In the genomic region with DNA sequence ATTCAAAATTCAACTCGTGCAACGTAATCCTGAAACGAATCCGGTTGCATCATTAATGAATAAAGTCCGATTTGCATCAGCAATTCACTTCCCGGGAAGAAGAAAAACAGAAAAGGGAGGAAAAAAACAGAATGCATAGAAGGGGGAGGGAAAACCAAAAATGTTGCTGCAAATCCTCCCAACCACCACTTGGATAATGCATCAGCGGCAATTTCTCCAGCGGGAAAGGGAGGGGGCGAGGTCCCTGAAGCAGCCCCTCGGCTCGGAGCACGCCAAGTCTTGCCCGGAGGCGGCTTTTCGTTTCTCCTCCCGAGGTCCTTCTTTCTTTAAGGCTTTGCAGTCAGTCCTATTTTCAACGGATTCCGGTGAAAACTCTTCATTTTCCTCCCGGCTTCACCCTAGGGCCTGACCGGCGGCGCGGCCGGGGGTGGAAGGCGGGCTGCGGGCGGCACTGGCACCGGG, we compare ENCODE assay signal across 8 cellular contexts. TPM values are rescaled to one million over a fixed set of nuclear protein-coding genes. Genes with fewer than 3 reads are reported as not detected.
DNase-seq lines count a peak whose midpoint lies in the region; ATAC-seq and TF ChIP-seq lines count a peak whose summit lies in the region.

No MANE protein-coding gene starts in this region.

- H3K9ac ChIP-seq in HUES6 (ENCODE audit: low read length) (peak overlapping the region; percentile 86), liver (ENCODE audit: low read depth in 1 of 2, low read length in 2 of 2) (peak overlapping the region; percentile 62 to 83)

- H3K27ac ChIP-seq in HUES6 (ENCODE audit: low read depth, low read length) (peak overlapping the region; percentile 90), liver (ENCODE audit: low read depth in 1 of 2, low read length in 2 of 2) (peak overlapping the region; percentile 89 to 96), stomach (peak overlapping the region; percentile 92 to 98 (median 96))

- H3K9me3 ChIP-seq in HUES6 (ENCODE audit: control insufficient read depth, insufficient read depth, low read depth, low read length) (no peaks in the 10 kb centered on the region), liver (ENCODE audit: control insufficient read depth in 4 of 4, low read length in 3 of 4) (no peaks in the 10 kb centered on the region), stomach (no peaks in the 10 kb centered on the region)

- H3K4me3 ChIP-seq in HUES6 (ENCODE audit: low read depth, low read length) (peak overlapping the region; percentile 80), liver (ENCODE audit: low read depth in 1 of 3, low read length in 3 of 3) (peak overlapping the region; percentile 74 to 98 (median 75)), stomach (peak overlapping the region; percentile 75 to 87 (median 82))

- TF ChIP-seq POLR2A in stomach (IDR thresholded peaks at IDR 0.05): no peak

- H3K27me3 ChIP-seq in HUES6 (ENCODE audit: control insufficient read depth, insufficient read depth, low read length) (no peaks in the 10 kb centered on the region), liver (ENCODE audit: control insufficient read depth in 4 of 4, insufficient read depth in 4 of 4, low read length in 3 of 4) (no peaks in the 10 kb centered on the region), stomach (peaks cover 0 to 14% (median 0%) of the 10 kb centered on the region in 3 donors)

- ATAC-seq in GM18873 (IDR thresholded peaks at IDR 0.05; ENCODE audit: low FRiP score, unreplicated experiment): no peak

- WGBS in liver: under 1% methylated on average over 28 of the region's 28 CpGs
- 0 to 1% (median 1%) methylated on average over 28 of the region's 28 CpGs for WGBS in stomach, 5 donors

- peak; percentile 22 for TF ChIP-seq CTCF in liver (IDR thresholded peaks at IDR 0.05; ENCODE audit: low read depth, low read length, missing input control)
- TF ChIP-seq CTCF in stomach (IDR thresholded peaks at IDR 0.05): peak in 2 of 7 experiments; percentile 9 to 24

- peak; percentile 66 for DNase-seq in DMS114 treated with DMSO at 0.1 percent for 48 hours (lab: John Stamatoyannopoulos, UW; ENCODE audit: unreplicated experiment)
- peak; percentile 71 for DNase-seq in SK-N-DZ (ENCODE audit: low spot score)
- DNase-seq in dermis microvascular lymphatic vessel endothelial cell (ENCODE audit: low read depth in 2 of 2): peak; percentile 58 to 81
- no peak for DNase-seq in stomach
- no peak for DNase-seq in NK-92 (lab: John Stamatoyannopoulos, UW; ENCODE audit: unreplicated experiment)

- intact Hi-C loops in stomach (cut with DNase I; ENCODE audit: low total_unique reads): no loop called here

- TF ChIP-seq EP300 in stomach (IDR thresholded peaks at IDR 0.05): no peak

- H3K36me3 ChIP-seq in HUES6 (ENCODE audit: control insufficient read depth, insufficient read depth, low read length): no peaks in the 10 kb centered on the region
- H3K36me3 ChIP-seq in liver (ENCODE audit: control insufficient read depth in 4 of 4, insufficient read depth in 3 of 4, low read depth in 1 of 4, low read length in 3 of 4): no peaks in the 10 kb centered on the region
- H3K36me3 ChIP-seq in stomach: no peaks in the 10 kb centered on the region

- peak in 1 of 2 donors; percentile 26 for TF ChIP-seq RAD21 in liver (IDR thresholded peaks at IDR 0.05)

- peaks cover 15% of the 10 kb centered on the region; the same call in 1 of the 2 replicates for H3K4me1 ChIP-seq in HUES6 (ENCODE audit: control insufficient read depth, insufficient read depth, low read length)
- H3K4me1 ChIP-seq in liver (ENCODE audit: control insufficient read depth in 4 of 4, insufficient read depth in 4 of 4, low read length in 3 of 4): peaks cover 3 to 27% (median 15%) of the 10 kb centered on the region in 4 donors
- peaks cover 14 to 40% (median 30%) of the 10 kb centered on the region in 4 donors for H3K4me1 ChIP-seq in stomach

TF ChIP-seq in liver, 16 proteins besides CTCF, POLR2A, EP300 and RAD21:
- TF ChIP-seq HNF4G (IDR thresholded peaks at IDR 0.05) (peak; percentile 56), FOXA1 (IDR thresholded peaks at IDR 0.05) (no peak), TAF1 (conservative IDR thresholded peaks at IDR 0.05) (no peak), HNF4A (conservative IDR thresholded peaks at IDR 0.05) (peak; percentile 81 to 85), SP1 (IDR thresholded peaks at IDR 0.05) (peak; percentile 43), GABPA (IDR thresholded peaks at IDR 0.05 in 1 of 2, conservative IDR thresholded peaks at IDR 0.05 in 1 of 2) (no peak), JUND (IDR thresholded peaks at IDR 0.05) (peak; percentile 16 to 20), EGR1 (IDR thresholded peaks at IDR 0.05; ENCODE audit: low read depth in 2 of 2) (no peak), RXRA (IDR thresholded peaks at IDR 0.05) (peak; percentile 24 to 28), YY1 (IDR thresholded peaks at IDR 0.05) (peak; percentile 26), FOXA2 (IDR thresholded peaks at IDR 0.05) (no peak)
- TF ChIP-seq, protein P1, sequence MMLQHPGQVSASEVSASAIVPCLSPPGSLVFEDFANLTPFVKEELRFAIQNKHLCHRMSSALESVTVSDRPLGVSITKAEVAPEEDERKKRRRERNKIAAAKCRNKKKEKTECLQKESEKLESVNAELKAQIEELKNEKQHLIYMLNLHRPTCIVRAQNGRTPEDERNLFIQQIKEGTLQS (IDR thresholded peaks at IDR 0.05): peak; percentile 97
- TF ChIP-seq, protein P2, sequence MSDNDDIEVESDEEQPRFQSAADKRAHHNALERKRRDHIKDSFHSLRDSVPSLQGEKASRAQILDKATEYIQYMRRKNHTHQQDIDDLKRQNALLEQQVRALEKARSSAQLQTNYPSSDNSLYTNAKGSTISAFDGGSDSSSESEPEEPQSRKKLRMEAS (IDR thresholded peaks at IDR 0.05): peak; percentile 42
- TF ChIP-seq, protein P3, sequence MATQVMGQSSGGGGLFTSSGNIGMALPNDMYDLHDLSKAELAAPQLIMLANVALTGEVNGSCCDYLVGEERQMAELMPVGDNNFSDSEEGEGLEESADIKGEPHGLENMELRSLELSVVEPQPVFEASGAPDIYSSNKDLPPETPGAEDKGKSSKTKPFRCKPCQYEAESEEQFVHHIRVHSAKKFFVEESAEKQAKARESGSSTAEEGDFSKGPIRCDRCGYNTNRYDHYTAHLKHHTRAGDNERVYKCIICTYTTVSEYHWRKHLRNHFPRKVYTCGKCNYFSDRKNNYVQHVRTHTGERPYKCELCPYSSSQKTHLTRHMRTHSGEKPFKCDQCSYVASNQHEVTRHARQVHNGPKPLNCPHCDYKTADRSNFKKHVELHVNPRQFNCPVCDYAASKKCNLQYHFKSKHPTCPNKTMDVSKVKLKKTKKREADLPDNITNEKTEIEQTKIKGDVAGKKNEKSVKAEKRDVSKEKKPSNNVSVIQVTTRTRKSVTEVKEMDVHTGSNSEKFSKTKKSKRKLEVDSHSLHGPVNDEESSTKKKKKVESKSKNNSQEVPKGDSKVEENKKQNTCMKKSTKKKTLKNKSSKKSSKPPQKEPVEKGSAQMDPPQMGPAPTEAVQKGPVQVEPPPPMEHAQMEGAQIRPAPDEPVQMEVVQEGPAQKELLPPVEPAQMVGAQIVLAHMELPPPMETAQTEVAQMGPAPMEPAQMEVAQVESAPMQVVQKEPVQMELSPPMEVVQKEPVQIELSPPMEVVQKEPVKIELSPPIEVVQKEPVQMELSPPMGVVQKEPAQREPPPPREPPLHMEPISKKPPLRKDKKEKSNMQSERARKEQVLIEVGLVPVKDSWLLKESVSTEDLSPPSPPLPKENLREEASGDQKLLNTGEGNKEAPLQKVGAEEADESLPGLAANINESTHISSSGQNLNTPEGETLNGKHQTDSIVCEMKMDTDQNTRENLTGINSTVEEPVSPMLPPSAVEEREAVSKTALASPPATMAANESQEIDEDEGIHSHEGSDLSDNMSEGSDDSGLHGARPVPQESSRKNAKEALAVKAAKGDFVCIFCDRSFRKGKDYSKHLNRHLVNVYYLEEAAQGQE (IDR thresholded peaks at IDR 0.05): no peak

RNA-seq across cellular contexts. Expression of a gene that starts 0.7 kb away (rescaled TPM):
- 9.0 and 10.0 TPM in 2 replicates for polyA plus RNA-seq in SK-N-DZ (2014; cell fraction: cytosol; rRNA removed)
- polyA plus RNA-seq in SK-N-DZ (2014; cell fraction: nucleus; rRNA removed): 5.7 and 6.5 TPM in 2 replicates
- 53.0 and 55.0 TPM in 2 replicates for total RNA-seq in dermis microvascular lymphatic vessel endothelial cell
- 10 to 100 TPM; 34.4 to 39.9 TPM for total RNA-seq in liver
- polyA plus RNA-seq in liver: 10 to 100 TPM in 1 of 2 donors, 1 to 10 TPM in 1; 5.8 to 14.2 TPM
- 100 to 1,000 TPM in 2 of 5 donors, 10 to 100 TPM in 3; 57.1 to 198 (median 89.2) TPM for total RNA-seq in stomach
- polyA plus RNA-seq in stomach: 10 to 100 TPM in 1 of 3 donors, 1 to 10 TPM in 2; 6.2 to 11.6 (median 9.4) TPM

Comparison
In these comparisons a context has a peak if more than half of its experiments do, and no peak if none do; other contexts are left out.
1. DNase-seq: peak in DMS114 treated with DMSO at 0.1 percent for 48 hours (single experiment), SK-N-DZ (single experiment) and dermis microvascular lymphatic vessel endothelial cell (2 of 2); none in stomach (single experiment) and NK-92 (single experiment).
2. Peak in every context shown above with its lines, with median percentiles within 50 percentile points of each other: H3K27ac ChIP-seq and H3K4me3 ChIP-seq.